Comparison of ENCODE assay signal across 1 cellular context in genomic region chr15:89575656-89576416, GRCh38.
TF ChIP-seq lines count a peak whose summit lies in the region.

No MANE protein-coding gene starts in this region.

TF ChIP-seq in K562, 482 proteins besides CTCF, POLR2A, EP300 and RAD21 (continued from another document):
- TF ChIP-seq CREBBP (IDR thresholded peaks at IDR 0.05; ENCODE audit: low read depth, low read length): no peak
- TF ChIP-seq, protein P1, sequence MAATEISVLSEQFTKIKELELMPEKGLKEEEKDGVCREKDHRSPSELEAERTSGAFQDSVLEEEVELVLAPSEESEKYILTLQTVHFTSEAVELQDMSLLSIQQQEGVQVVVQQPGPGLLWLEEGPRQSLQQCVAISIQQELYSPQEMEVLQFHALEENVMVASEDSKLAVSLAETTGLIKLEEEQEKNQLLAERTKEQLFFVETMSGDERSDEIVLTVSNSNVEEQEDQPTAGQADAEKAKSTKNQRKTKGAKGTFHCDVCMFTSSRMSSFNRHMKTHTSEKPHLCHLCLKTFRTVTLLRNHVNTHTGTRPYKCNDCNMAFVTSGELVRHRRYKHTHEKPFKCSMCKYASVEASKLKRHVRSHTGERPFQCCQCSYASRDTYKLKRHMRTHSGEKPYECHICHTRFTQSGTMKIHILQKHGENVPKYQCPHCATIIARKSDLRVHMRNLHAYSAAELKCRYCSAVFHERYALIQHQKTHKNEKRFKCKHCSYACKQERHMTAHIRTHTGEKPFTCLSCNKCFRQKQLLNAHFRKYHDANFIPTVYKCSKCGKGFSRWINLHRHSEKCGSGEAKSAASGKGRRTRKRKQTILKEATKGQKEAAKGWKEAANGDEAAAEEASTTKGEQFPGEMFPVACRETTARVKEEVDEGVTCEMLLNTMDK (IDR thresholded peaks at IDR 0.05; ENCODE audit: borderline replicate concordance, insufficient read depth, low read depth, low read length, poor library complexity, severe bottlenecking): no peak
- TF ChIP-seq, protein P2, sequence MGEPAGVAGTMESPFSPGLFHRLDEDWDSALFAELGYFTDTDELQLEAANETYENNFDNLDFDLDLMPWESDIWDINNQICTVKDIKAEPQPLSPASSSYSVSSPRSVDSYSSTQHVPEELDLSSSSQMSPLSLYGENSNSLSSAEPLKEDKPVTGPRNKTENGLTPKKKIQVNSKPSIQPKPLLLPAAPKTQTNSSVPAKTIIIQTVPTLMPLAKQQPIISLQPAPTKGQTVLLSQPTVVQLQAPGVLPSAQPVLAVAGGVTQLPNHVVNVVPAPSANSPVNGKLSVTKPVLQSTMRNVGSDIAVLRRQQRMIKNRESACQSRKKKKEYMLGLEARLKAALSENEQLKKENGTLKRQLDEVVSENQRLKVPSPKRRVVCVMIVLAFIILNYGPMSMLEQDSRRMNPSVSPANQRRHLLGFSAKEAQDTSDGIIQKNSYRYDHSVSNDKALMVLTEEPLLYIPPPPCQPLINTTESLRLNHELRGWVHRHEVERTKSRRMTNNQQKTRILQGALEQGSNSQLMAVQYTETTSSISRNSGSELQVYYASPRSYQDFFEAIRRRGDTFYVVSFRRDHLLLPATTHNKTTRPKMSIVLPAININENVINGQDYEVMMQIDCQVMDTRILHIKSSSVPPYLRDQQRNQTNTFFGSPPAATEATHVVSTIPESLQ (CRISPR knock-in tag; IDR thresholded peaks at IDR 0.05): no peak
- TF ChIP-seq, protein P3, sequence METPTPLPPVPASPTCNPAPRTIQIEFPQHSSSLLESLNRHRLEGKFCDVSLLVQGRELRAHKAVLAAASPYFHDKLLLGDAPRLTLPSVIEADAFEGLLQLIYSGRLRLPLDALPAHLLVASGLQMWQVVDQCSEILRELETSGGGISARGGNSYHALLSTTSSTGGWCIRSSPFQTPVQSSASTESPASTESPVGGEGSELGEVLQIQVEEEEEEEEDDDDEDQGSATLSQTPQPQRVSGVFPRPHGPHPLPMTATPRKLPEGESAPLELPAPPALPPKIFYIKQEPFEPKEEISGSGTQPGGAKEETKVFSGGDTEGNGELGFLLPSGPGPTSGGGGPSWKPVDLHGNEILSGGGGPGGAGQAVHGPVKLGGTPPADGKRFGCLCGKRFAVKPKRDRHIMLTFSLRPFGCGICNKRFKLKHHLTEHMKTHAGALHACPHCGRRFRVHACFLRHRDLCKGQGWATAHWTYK (CRISPR knock-in tag; IDR thresholded peaks at IDR 0.05): no peak
- TF ChIP-seq CEBPG (CRISPR knock-in tag; IDR thresholded peaks at IDR 0.05): no peak
- TF ChIP-seq CEBPG (tag; conservative IDR thresholded peaks at IDR 0.05 in 1 of 2, IDR thresholded peaks at IDR 0.05 in 1 of 2): peak in 1 of 2 experiments; percentile 77; a peak in 2 of 4 replicates
- TF ChIP-seq SNRNP70 (optimal IDR thresholded peaks at IDR 0.05; ENCODE audit: low read depth, low read length): no peak
- 0 out of 2 replicates have a peak, but pooled peaks have one; percentile 9 for TF ChIP-seq SMAD4 (CRISPR knock-in tag; conservative IDR thresholded peaks at IDR 0.05)
- no peak for TF ChIP-seq ZNF511 (CRISPR knock-in tag; IDR thresholded peaks at IDR 0.05)
- peak; percentile 38; the same call in 1 of the 2 replicates for TF ChIP-seq EGR1 (conservative IDR thresholded peaks at IDR 0.05)
- TF ChIP-seq FOXK1 (CRISPR knock-in tag; IDR thresholded peaks at IDR 0.05; ENCODE audit: borderline replicate concordance): peak; percentile 22; the same call in 1 of the 2 replicates
- no peak for TF ChIP-seq ATF3 (IDR thresholded peaks at IDR 0.05)
- peak; percentile 17; the same call in 1 of the 2 replicates for TF ChIP-seq ATF3 (CRISPR knock-in tag; conservative IDR thresholded peaks at IDR 0.05)
- TF ChIP-seq ZNF146 (CRISPR knock-in tag; IDR thresholded peaks at IDR 0.05; ENCODE audit: unreplicated experiment): peak; percentile 16
- TF ChIP-seq JUND (IDR thresholded peaks at IDR 0.05; ENCODE audit: borderline replicate concordance, low read depth, low read length): no peak
- TF ChIP-seq JUND (tag; IDR thresholded peaks at IDR 0.05; ENCODE audit: borderline replicate concordance, low read depth, low read length): 0 out of 3 replicates have a peak, but pooled peaks have one; percentile 3
TF ChIP-seq in K562: peak in this region for 45.
